In the genomic region with DNA sequence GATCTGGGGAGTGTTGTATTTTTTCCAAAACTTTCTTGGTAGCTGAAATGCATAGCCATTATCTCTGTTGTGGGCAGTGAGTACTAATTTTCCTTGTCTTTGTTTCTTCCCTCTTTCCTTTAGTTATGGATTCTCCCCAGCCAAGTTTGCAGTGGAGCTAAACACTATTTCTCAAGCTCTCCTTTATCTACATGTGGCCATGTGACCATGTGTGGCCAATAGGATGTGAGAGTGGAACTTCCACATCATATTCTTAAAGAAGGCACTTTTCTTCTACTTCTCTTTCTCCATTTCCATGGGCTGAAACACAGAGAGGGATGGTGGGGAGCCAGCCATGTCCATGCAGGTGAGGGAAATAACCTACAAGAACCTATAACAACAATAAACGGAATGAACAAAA, we compare ENCODE assay signal across 23 cellular contexts.
"Had no signal": no experiment of that assay in that cellular context is flagged by ENCODE, and none has a peak within 500 bp of the region (broad histone marks: within the 10 kb centered on the region; RNA-seq: fewer than 3 reads in every experiment).

No MANE protein-coding gene starts in this region.

- H3K4me2 ChIP-seq: neural progenitor cell, smooth muscle cell had no signal

- H3K4me1 ChIP-seq: left ventricle myocardium inferior, neural progenitor cell, right atrium auricular region, right lobe of liver, tibial nerve, uterus had no signal

- H3K36me3 ChIP-seq: left ventricle myocardium inferior, neural progenitor cell, neutrophil, right atrium auricular region, right lobe of liver, tibial nerve, uterus had no signal

- H3K9me3 ChIP-seq: left ventricle myocardium inferior, neutrophil, right atrium auricular region, right lobe of liver, tibial nerve, uterus had no signal

- H3K27me3 ChIP-seq: neural progenitor cell, neutrophil, right atrium auricular region, right lobe of liver, tibial nerve, uterus had no signal

- DNase-seq: islet precursor cell; left ventricle myocardium inferior; mesendoderm; naive B cell; natural killer cell; nephron progenitor cell; occipital lobe; right lobe of liver; stimulated activated CD4-positive, alpha-beta T cell treated with anti-CD3 and anti-CD28 coated beads, Interleukin-1b, Interleukin-23, amount 100 ng/mL, for 48 hours; stimulated activated CD4-positive, alpha-beta T cell treated with anti-CD3 and anti-CD28 coated beads, Interleukin-2, amount 100 ng/mL, for 48 hours; stimulated activated CD4-positive, alpha-beta T cell treated with anti-CD3 and anti-CD28 coated beads, Interleukin-4, amount 100 ng/mL, for 4 hours; stimulated activated CD8-positive, alpha-beta memory T cell treated with anti-CD3 and anti-CD28 coated beads, Interleukin-4, amount 100 ng/mL, for 48 hours; stimulated activated naive CD4-positive, alpha-beta T cell treated with Interleukin-2 at 50 U/mL for 16 hours; stimulated activated naive CD8-positive, alpha-beta T cell treated with anti-CD3 and anti-CD28 coated beads, Interleukin-15, amount 100 ng/mL, for 72 hours; substantia nigra; uterus had no signal

- H3K4me3 ChIP-seq: left ventricle myocardium inferior, lung, neural progenitor cell, right atrium auricular region, right lobe of liver, smooth muscle cell, tibial nerve, uterus had no signal

- H2AFZ ChIP-seq: neural progenitor cell had no signal

- H3K9ac ChIP-seq: neural progenitor cell had no signal

- H3K27ac ChIP-seq: left ventricle myocardium inferior, neural progenitor cell, neutrophil, right atrium auricular region, right lobe of liver, tibial nerve, uterus had no signal

- ATAC-seq: natural killer cell; right lobe of liver; stimulated activated memory B cell treated with anti-CD40 and anti-IgM and Interleukin-4, amounts not matched to agents 10 μg/mL and 1 μg/mL and 100 μg/mL, for 72 hours; stimulated activated naive CD8-positive, alpha-beta T cell treated with anti-CD3 and anti-CD28 coated beads, Interleukin-15, amount 100 ng/mL, for 72 hours had no signal
